8 cellular contexts compared by ENCODE assay signal in genomic region chr2:33395660-33396249, GRCh38.
A peak's percentile ranks its signal among the peaks of the same experiment; 100 is the strongest.
DNase-seq lines count a peak whose midpoint lies in the region; TF ChIP-seq lines count a peak whose summit lies in the region.

No MANE protein-coding gene starts in this region.

- H3K27ac Mint-ChIP-seq in HFFc6, result peak overlapping the region; percentile 24; the same call in 1 of the 2 replicates

- H3K36me3 ChIP-seq in tibial artery, result peaks cover 12 to 18% (median 17%) of the 10 kb centered on the region in 3 donors

- H3K9me3 Mint-ChIP-seq in HFFc6, result no peaks in the 10 kb centered on the region

- peaks cover 57% of the 10 kb centered on the region for H3K36me3 Mint-ChIP-seq in HFFc6 (ENCODE audit: low read depth)

- peaks cover 39% of the 10 kb centered on the region for H3K4me1 Mint-ChIP-seq in HFFc6 (ENCODE audit: low read depth)

- DNase-seq in DMS 273 treated with DMSO at 0.1 percent for 48 hours (lab: John Stamatoyannopoulos, UW), result peak; percentile 2
- peak; percentile 52 for DNase-seq in HFFc6
- DNase-seq in T-helper 1 cell, result peak in 3 of 5 donors; percentile 2 to 33 (median 12)
- peak; percentile 13 for DNase-seq in cerebellar cortex (ENCODE audit: low spot score)
- peak; percentile 66 to 75 for DNase-seq in lung microvascular endothelial cell (ENCODE audit: low read depth in 2 of 2)
- peak; percentile 42 to 72 for DNase-seq in tibial artery
- no peak for DNase-seq in medulla oblongata (ENCODE audit: extremely low spot score)
- DNase-seq in NCI-H2196 treated with DMSO at 0.1 percent for 48 hours (lab: John Stamatoyannopoulos, UW; ENCODE audit: unreplicated experiment), result no peak

- no peaks in the 10 kb centered on the region for H3K27me3 ChIP-seq in tibial artery

- H3K27me3 Mint-ChIP-seq in HFFc6 (ENCODE audit: insufficient read depth), result peaks cover 1% of the 10 kb centered on the region

- H3K27ac ChIP-seq in tibial artery, result peak overlapping the region; percentile 57 to 69

- H3K9me3 ChIP-seq in tibial artery, result no peaks in the 10 kb centered on the region

- intact Hi-C loops in tibial artery (cut with DNase I; ENCODE audit: low total_unique reads), result no loop called here

- no peak overlapping the region for H3K4me3 Mint-ChIP-seq in HFFc6

- TF ChIP-seq CTCF in HFFc6 (IDR thresholded peaks at IDR 0.05), result peak; percentile 88
- peak; percentile 38 to 44 for TF ChIP-seq CTCF in tibial artery (IDR thresholded peaks at IDR 0.05)

- H3K4me1 ChIP-seq in tibial artery, result peaks cover 0 to 30% (median 9%) of the 10 kb centered on the region in 4 donors

- H3K4me3 ChIP-seq in tibial artery, result no peak overlapping the region

Comparison
In these comparisons a context has a peak if more than half of its experiments do, and no peak if none do; other contexts are left out.
1. DNase-seq: peak in DMS 273 treated with DMSO at 0.1 percent for 48 hours (single experiment), HFFc6 (single experiment), T-helper 1 cell (3 of 5), cerebellar cortex (single experiment), lung microvascular endothelial cell (2 of 2) and tibial artery (2 of 2); none in medulla oblongata (single experiment) and NCI-H2196 treated with DMSO at 0.1 percent for 48 hours (single experiment).